16 cellular contexts compared by ENCODE assay signal in the genomic region with DNA sequence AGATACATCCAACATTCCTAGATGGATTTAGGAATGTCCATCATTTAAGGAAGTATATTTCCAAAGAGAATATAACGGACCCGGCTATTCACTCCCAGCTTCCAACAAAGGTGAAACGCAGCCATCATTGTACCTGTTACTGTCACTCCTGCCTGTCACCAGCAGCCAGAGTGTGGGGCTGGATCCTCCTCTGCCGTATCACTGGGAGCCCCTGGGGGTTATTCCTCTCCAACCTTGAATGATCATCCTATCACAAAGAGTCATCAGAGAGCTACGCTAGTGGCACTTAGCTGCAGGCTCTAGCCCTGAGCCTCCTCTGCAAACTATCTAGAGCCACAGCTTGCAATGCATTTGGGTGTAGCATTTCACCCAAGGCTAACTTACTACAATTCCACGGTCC.
DNase-seq lines count a peak whose midpoint lies in the region; ATAC-seq and TF ChIP-seq lines count a peak whose summit lies in the region.
"Had no signal": no experiment of that assay in that cellular context is flagged by ENCODE, and none has a peak within 500 bp of the region (broad histone marks: within the 10 kb centered on the region; RNA-seq: fewer than 3 reads in every experiment).

No MANE protein-coding gene starts in this region.

- no peaks in the 10 kb centered on the region for H3K27me3 ChIP-seq in GM23338 (ENCODE audit: insufficient read depth)
- no peaks in the 10 kb centered on the region for H3K27me3 ChIP-seq in endodermal cell (ENCODE audit: control insufficient read depth, insufficient read depth, low read length, poor library complexity, severe bottlenecking)
- H3K27me3 ChIP-seq in neural cell (ENCODE audit: insufficient read depth, low read depth, low read length) = no peaks in the 10 kb centered on the region
- H3K27me3 ChIP-seq in colonic mucosa = no peaks in the 10 kb centered on the region
- H3K27me3 ChIP-seq: brain microvascular endothelial cell had no signal

- H3K4me1 Mint-ChIP-seq in GM23338 = peaks cover 27% of the 10 kb centered on the region
- H3K4me1 Mint-ChIP-seq in endodermal cell = peaks cover 16% of the 10 kb centered on the region
- H3K4me1 Mint-ChIP-seq in T-helper 17 cell = peaks cover 2% of the 10 kb centered on the region
- H3K4me1 Mint-ChIP-seq: activated T-helper 17 cell treated with anti-CD3 and anti-CD28 coated beads, Interleukin-2, amount 50 U/mL, for 72 hours had no signal

- H3K4me2 ChIP-seq in GM23338 (peak overlapping the region; percentile 81), neural cell (ENCODE audit: low read length) (peak overlapping the region; percentile 86)

- H3K27me3 Mint-ChIP-seq in GM23338 (ENCODE audit: insufficient read depth, low read depth, poor library complexity) = peaks cover 7% of the 10 kb centered on the region
- H3K27me3 Mint-ChIP-seq in endodermal cell (ENCODE audit: insufficient read depth) = peaks cover 4% of the 10 kb centered on the region
- peaks cover 6% of the 10 kb centered on the region for H3K27me3 Mint-ChIP-seq in T-helper 17 cell

- no peak for TF ChIP-seq RAD21 in neural cell (conservative IDR thresholded peaks at IDR 0.05)

- no peaks in the 10 kb centered on the region for H3K9me3 Mint-ChIP-seq in GM23338
- no peaks in the 10 kb centered on the region for H3K9me3 Mint-ChIP-seq in endodermal cell
- H3K9me3 Mint-ChIP-seq: activated T-helper 17 cell treated with anti-CD3 and anti-CD28 coated beads, Interleukin-2, amount 50 U/mL, for 72 hours; CD4-positive, alpha-beta memory T cell; mesothelial cell of epicardium had no signal

- TF ChIP-seq EP300 in neural cell (conservative IDR thresholded peaks at IDR 0.05; ENCODE audit: poor library complexity, severe bottlenecking) = no peak

- H3K27ac ChIP-seq in 22Rv1 (peak overlapping the region; percentile 24; the same call in 1 of the 2 replicates), GM23338 (ENCODE audit: low read depth) (no peak overlapping the region), endodermal cell (ENCODE audit: low read depth, low read length) (no peak overlapping the region), neural cell (ENCODE audit: low read length) (no peak overlapping the region), colonic mucosa (no peak overlapping the region)
- H3K27ac ChIP-seq: brain microvascular endothelial cell had no signal

- H3K79me2 ChIP-seq in GM23338 (replicated peaks; ENCODE audit: insufficient read depth) = peaks cover 50% of the 10 kb centered on the region
- peaks cover 17% of the 10 kb centered on the region for H3K79me2 ChIP-seq in neural cell (replicated peaks; ENCODE audit: insufficient read depth, low read length)

- H3K4me3 Mint-ChIP-seq in GM23338 = no peak overlapping the region
- H3K4me3 Mint-ChIP-seq in endodermal cell = no peak overlapping the region
- no peak overlapping the region for H3K4me3 Mint-ChIP-seq in T-helper 17 cell
- H3K4me3 Mint-ChIP-seq: activated T-helper 17 cell treated with anti-CD3 and anti-CD28 coated beads, Interleukin-2, amount 50 U/mL, for 72 hours; mesothelial cell of epicardium had no signal

- no peak overlapping the region for H2AFZ ChIP-seq in GM23338
- H2AFZ ChIP-seq in neural cell (ENCODE audit: low read depth, low read length) = no peak overlapping the region

- 75% methylated on average over 5 to 6 of the region's 6 CpGs for WGBS in endodermal cell (ENCODE audit: insufficient coverage in 1 of 2, insufficient read length in 1 of 2), 2 experiments

- H3K36me3 Mint-ChIP-seq in GM23338 (ENCODE audit: low read depth) (no peaks in the 10 kb centered on the region), endodermal cell (ENCODE audit: low read depth) (no peaks in the 10 kb centered on the region), T-helper 17 cell (ENCODE audit: low read depth) (no peaks in the 10 kb centered on the region)
- H3K36me3 Mint-ChIP-seq: CD4-positive, alpha-beta memory T cell; mesothelial cell of epicardium had no signal

- H3K9ac ChIP-seq in endodermal cell (ENCODE audit: extremely low read depth, low read length, poor library complexity, severe bottlenecking) (no peak overlapping the region), neural cell (ENCODE audit: low read length) (no peak overlapping the region), colonic mucosa (ENCODE audit: low read depth in 2 of 2, low read length in 2 of 2) (no peak overlapping the region)

- intact Hi-C loops in colonic mucosa (cut with DNase I) = no loop called here

- H4K20me1 ChIP-seq in GM23338 (replicated peaks; ENCODE audit: insufficient read depth) = no peaks in the 10 kb centered on the region; the same call in 1 of the 2 replicates
- no peaks in the 10 kb centered on the region for H4K20me1 ChIP-seq in neural cell (ENCODE audit: insufficient read depth)

- TF ChIP-seq CTCF in 22Rv1 (IDR thresholded peaks at IDR 0.05) = no peak
- TF ChIP-seq CTCF in GM23338 (conservative IDR thresholded peaks at IDR 0.05; ENCODE audit: low read depth in 2 of 2) = no peak
- no peak for TF ChIP-seq CTCF in endodermal cell (conservative IDR thresholded peaks at IDR 0.05)
- no peak for TF ChIP-seq CTCF in neural cell (IDR thresholded peaks at IDR 0.05; ENCODE audit: poor library complexity, severe bottlenecking)
- no peak for TF ChIP-seq CTCF in colonic mucosa (IDR thresholded peaks at IDR 0.05)

- H3K9me3 ChIP-seq in endodermal cell (ENCODE audit: control insufficient read depth, low read length) (no peaks in the 10 kb centered on the region), neural cell (ENCODE audit: low read length) (no peaks in the 10 kb centered on the region), colonic mucosa (no peaks in the 10 kb centered on the region), T-helper 17 cell (ENCODE audit: control insufficient read depth, low read length, poor library complexity, severe bottlenecking) (no peaks in the 10 kb centered on the region)

- H3K27ac Mint-ChIP-seq in GM23338 = no peak overlapping the region
- no peak overlapping the region for H3K27ac Mint-ChIP-seq in endodermal cell
- H3K27ac Mint-ChIP-seq in T-helper 17 cell = no peak overlapping the region
- H3K27ac Mint-ChIP-seq: activated T-helper 17 cell treated with anti-CD3 and anti-CD28 coated beads, Interleukin-2, amount 50 U/mL, for 72 hours; CD4-positive, alpha-beta memory T cell; mesothelial cell of epicardium had no signal

- ATAC-seq in GM23338 (peak; percentile 39), GM18498 (IDR thresholded peaks at IDR 0.05; ENCODE audit: unreplicated experiment) (no peak), T-helper 17 cell (no peak)

- H3K4me1 ChIP-seq in GM23338 (ENCODE audit: insufficient read depth) (peaks cover 50% of the 10 kb centered on the region), endodermal cell (ENCODE audit: control insufficient read depth, insufficient read depth, low read length) (peaks cover 10% of the 10 kb centered on the region), colonic mucosa (no peaks in the 10 kb centered on the region)

- H3K4me3 ChIP-seq in GM23338 (peak overlapping the region; percentile 57; the same call in 1 of the 2 replicates), endodermal cell (ENCODE audit: low read length) (peak overlapping the region; percentile 82), neural cell (ENCODE audit: low read length) (peak overlapping the region; percentile 67), colonic mucosa (no peak overlapping the region)
- H3K4me3 ChIP-seq: K562 had no signal

- peak; percentile 45 for DNase-seq in GM23338 (ENCODE audit: low spot score)
- DNase-seq in endodermal cell = peak; percentile 68
- DNase-seq in colonic mucosa = no peak
- DNase-seq in SW480 (ENCODE audit: low spot score) = no peak
- DNase-seq in T-helper 17 cell = no peak
- DNase-seq: activated CD4-positive, alpha-beta T cell treated with anti-CD3 and anti-CD28 coated beads for 4 hours; CD4-positive, alpha-beta memory T cell; NCI-H187 treated with DMSO at 0.1 percent for 48 hours; SW 1271 had no signal

- no peaks in the 10 kb centered on the region for H3K9me2 ChIP-seq in GM23338 (ENCODE audit: insufficient read depth)
- no peaks in the 10 kb centered on the region for H3K9me2 ChIP-seq in neural cell (ENCODE audit: insufficient read depth, low read length)

- H3F3A ChIP-seq in GM23338 (replicated peaks; ENCODE audit: low read depth) (no peaks in the 10 kb centered on the region), neural cell (ENCODE audit: insufficient read depth, low read length, poor library complexity, severe bottlenecking) (no peaks in the 10 kb centered on the region)

- H3K36me3 ChIP-seq in GM23338 (ENCODE audit: insufficient read depth) (no peaks in the 10 kb centered on the region), endodermal cell (ENCODE audit: control insufficient read depth, insufficient read depth, low read length) (no peaks in the 10 kb centered on the region), neural cell (ENCODE audit: insufficient read depth, low read length) (no peaks in the 10 kb centered on the region), colonic mucosa (no peaks in the 10 kb centered on the region)
- H3K36me3 ChIP-seq: brain microvascular endothelial cell had no signal

TF ChIP-seq in GM23338, 12 proteins besides CTCF, POLR2A, EP300 and RAD21 (continues in another document):
- TF ChIP-seq ZNF114 (CRISPR knock-in tag; IDR thresholded peaks at IDR 0.05) (no peak), EZH2phosphoT487 (IDR thresholded peaks at IDR 0.05; ENCODE audit: unreplicated experiment) (no peak), POLR2AphosphoS5 (IDR thresholded peaks at IDR 0.05; ENCODE audit: low read depth) (no peak), EZH2 (IDR thresholded peaks at IDR 0.05; ENCODE audit: low read depth, unreplicated experiment) (no peak), JUNB (IDR thresholded peaks at IDR 0.05; ENCODE audit: unreplicated experiment) (no peak), NANOG (IDR thresholded peaks at IDR 0.05; ENCODE audit: borderline replicate concordance) (no peak)

TF ChIP-seq in neural cell, 6 proteins besides CTCF, POLR2A, EP300 and RAD21 (continues in another document):
- TF ChIP-seq EZH2 (IDR thresholded peaks at IDR 0.05; ENCODE audit: borderline replicate concordance, insufficient read depth, low read length, poor library complexity, severe bottlenecking) = no peak
- TF ChIP-seq MXI1 (conservative IDR thresholded peaks at IDR 0.05; ENCODE audit: poor library complexity, severe bottlenecking) = no peak
- no peak for TF ChIP-seq TAF1 (IDR thresholded peaks at IDR 0.05; ENCODE audit: low read depth)
- TF ChIP-seq SMC3 (conservative IDR thresholded peaks at IDR 0.05; ENCODE audit: poor library complexity) = no peak

Comparison
In these comparisons a context has a peak if more than half of its experiments do, and no peak if none do; other contexts are left out.
1. DNase-seq: peak in GM23338 (single experiment) and endodermal cell (single experiment); none in colonic mucosa (single experiment), SW480 (single experiment) and T-helper 17 cell (0 of 3).